31 cellular contexts compared by ENCODE assay signal in the genomic region with DNA sequence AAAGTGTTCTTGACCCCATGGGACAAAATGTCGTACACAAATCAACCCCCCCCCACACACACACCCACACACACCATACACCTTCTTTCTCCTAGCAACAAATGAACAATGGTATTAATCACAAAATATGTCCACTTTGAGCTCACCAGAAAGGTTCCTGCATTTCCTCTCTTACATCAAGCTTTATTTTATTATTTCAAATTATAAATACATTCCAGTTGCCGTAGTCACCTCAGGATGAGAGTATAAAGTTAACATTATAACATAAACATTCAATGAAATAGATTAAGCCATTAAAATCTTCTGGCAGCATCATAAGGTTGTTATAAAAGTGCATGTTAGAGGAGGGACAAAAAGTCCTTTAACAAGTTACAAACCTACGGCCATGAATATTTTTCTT. TPM values are rescaled to one million over a fixed set of nuclear protein-coding genes. Genes with fewer than 3 reads are reported as not detected.
"Had no signal": no experiment of that assay in that cellular context is flagged by ENCODE, and none has a peak within 500 bp of the region (broad histone marks: within the 10 kb centered on the region; RNA-seq: fewer than 3 reads in every experiment).

No MANE protein-coding gene starts in this region.

- H3K27me3 Mint-ChIP-seq: activated CD8-positive, alpha-beta T cell treated with anti-CD3 and anti-CD28 coated beads for 36 hours; progenitor cell of endocrine pancreas; stimulated activated memory B cell treated with anti-CD40 and anti-IgM and Interleukin-4, amounts not matched to agents 10 μg/mL and 1 μg/mL and 100 μg/mL, for 72 hours; stimulated activated naive CD8-positive, alpha-beta T cell treated with anti-CD3 and anti-CD28 coated beads, Interleukin-15, amount 100 ng/mL, for 72 hours had no signal

- H3K4me2 ChIP-seq: smooth muscle cell had no signal

- H3K4me3 ChIP-seq: heart right ventricle, left ventricle myocardium inferior, lung, smooth muscle cell, thyroid gland, upper lobe of left lung, vagina had no signal

- H3K9me3 Mint-ChIP-seq: activated CD8-positive, alpha-beta T cell treated with anti-CD3 and anti-CD28 coated beads for 36 hours; activated naive CD4-positive, alpha-beta T cell treated with anti-CD3 and anti-CD28 coated beads, Interleukin-2, amount 50 U/mL, for 72 hours; activated T-helper 2 cell treated with anti-CD3 and anti-CD28 coated beads, Interferon-gamma antibody, Interleukin-2, Interleukin-4, amounts not matched to agents 10 μg/mL and 5 μg/mL and 100 μg/mL, durations not matched to agents 14 hours and 24 hours and 36 hours; brain; stimulated activated memory B cell treated with anti-CD40 and anti-IgM and Interleukin-4, amounts not matched to agents 10 μg/mL and 1 μg/mL and 100 μg/mL, for 72 hours; stimulated activated naive CD8-positive, alpha-beta T cell treated with anti-CD3 and anti-CD28 coated beads, Interleukin-15, amount 100 ng/mL, for 72 hours had no signal

- H3K4me1 ChIP-seq: left ventricle myocardium inferior, upper lobe of left lung, vagina had no signal

- H3K27me3 ChIP-seq: neutrophil, thyroid gland, upper lobe of left lung, vagina had no signal

- DNase-seq: activated CD4-positive, alpha-beta T cell treated with anti-CD3 and anti-CD28 coated beads, Interleukin-2, amount 50 U/mL, for 1 hour; activated CD4-positive, CD25-positive, alpha-beta regulatory T cell treated with anti-CD3 and anti-CD28 coated beads, Interleukin-2, amount 50 U/mL, for 72 hours; activated CD8-positive, alpha-beta T cell treated with anti-CD3 and anti-CD28 coated beads for 36 hours; activated T-cell treated with anti-CD3 and anti-CD28 coated beads, Interleukin-2, amount 50 U/mL, for 48 hours; anterior cingulate cortex; cortex of kidney; foreskin melanocyte; heart right ventricle; islet precursor cell; left ventricle myocardium inferior; retina; stimulated activated CD4-positive, alpha-beta T cell treated with anti-CD3 and anti-CD28 coated beads, Interleukin-1b, Interleukin-23, amount 100 ng/mL, for 48 hours; stimulated activated CD4-positive, alpha-beta T cell treated with anti-CD3 and anti-CD28 coated beads, Interleukin-4, amount 100 ng/mL, for 4 hours; stimulated activated CD8-positive, alpha-beta memory T cell treated with anti-CD3 and anti-CD28 coated beads, Interleukin-4, amount 100 ng/mL, for 48 hours; stimulated activated naive CD8-positive, alpha-beta T cell treated with anti-CD3 and anti-CD28 coated beads, Interleukin-15, amount 100 ng/mL, for 72 hours; T-helper 9 cell; upper lobe of left lung; WERI-Rb-1 had no signal

- H3K4me1 Mint-ChIP-seq: brain; nephron; stimulated activated memory B cell treated with anti-CD40 and anti-IgM and Interleukin-4, amounts not matched to agents 10 μg/mL and 1 μg/mL and 100 μg/mL, for 72 hours; stimulated activated naive CD8-positive, alpha-beta T cell treated with anti-CD3 and anti-CD28 coated beads, Interleukin-15, amount 100 ng/mL, for 72 hours had no signal

- H3K27ac Mint-ChIP-seq: activated CD8-positive, alpha-beta T cell treated with anti-CD3 and anti-CD28 coated beads for 36 hours; activated naive CD4-positive, alpha-beta T cell treated with anti-CD3 and anti-CD28 coated beads, Interleukin-2, amount 50 U/mL, for 72 hours; activated T-helper 2 cell treated with anti-CD3 and anti-CD28 coated beads, Interferon-gamma antibody, Interleukin-2, Interleukin-4, amounts not matched to agents 10 μg/mL and 5 μg/mL and 100 μg/mL, durations not matched to agents 14 hours and 24 hours and 36 hours; brain; nephron; progenitor cell of endocrine pancreas; stimulated activated memory B cell treated with anti-CD40 and anti-IgM and Interleukin-4, amounts not matched to agents 10 μg/mL and 1 μg/mL and 100 μg/mL, for 72 hours; stimulated activated naive CD8-positive, alpha-beta T cell treated with anti-CD3 and anti-CD28 coated beads, Interleukin-15, amount 100 ng/mL, for 72 hours had no signal

- H3K4me3 Mint-ChIP-seq: activated CD8-positive, alpha-beta T cell treated with anti-CD3 and anti-CD28 coated beads for 36 hours; brain; nephron; stimulated activated memory B cell treated with anti-CD40 and anti-IgM and Interleukin-4, amounts not matched to agents 10 μg/mL and 1 μg/mL and 100 μg/mL, for 72 hours; stimulated activated naive CD8-positive, alpha-beta T cell treated with anti-CD3 and anti-CD28 coated beads, Interleukin-15, amount 100 ng/mL, for 72 hours had no signal

- H3K27ac ChIP-seq: heart right ventricle, left ventricle myocardium inferior, neutrophil, upper lobe of left lung, vagina, WERI-Rb-1 had no signal

- H3K36me3 Mint-ChIP-seq: activated naive CD4-positive, alpha-beta T cell treated with anti-CD3 and anti-CD28 coated beads, Interleukin-2, amount 50 U/mL, for 72 hours; brain; stimulated activated memory B cell treated with anti-CD40 and anti-IgM and Interleukin-4, amounts not matched to agents 10 μg/mL and 1 μg/mL and 100 μg/mL, for 72 hours had no signal

- H3K36me3 ChIP-seq: heart right ventricle, left ventricle myocardium inferior, neutrophil, thyroid gland, upper lobe of left lung, vagina, WERI-Rb-1 had no signal

- H3K9me3 ChIP-seq: heart right ventricle, left ventricle myocardium inferior, neutrophil, thyroid gland, upper lobe of left lung, vagina had no signal

RNA-seq across cellular contexts. Expression of a gene that starts 7.3 kb away (rescaled TPM):
- total RNA-seq: glomerular endothelial cell, osteocyte had no signal
- polyA plus RNA-seq: smooth muscle cell had no signal
